ENCODE assay signal across 8 cellular contexts in the genomic region with DNA sequence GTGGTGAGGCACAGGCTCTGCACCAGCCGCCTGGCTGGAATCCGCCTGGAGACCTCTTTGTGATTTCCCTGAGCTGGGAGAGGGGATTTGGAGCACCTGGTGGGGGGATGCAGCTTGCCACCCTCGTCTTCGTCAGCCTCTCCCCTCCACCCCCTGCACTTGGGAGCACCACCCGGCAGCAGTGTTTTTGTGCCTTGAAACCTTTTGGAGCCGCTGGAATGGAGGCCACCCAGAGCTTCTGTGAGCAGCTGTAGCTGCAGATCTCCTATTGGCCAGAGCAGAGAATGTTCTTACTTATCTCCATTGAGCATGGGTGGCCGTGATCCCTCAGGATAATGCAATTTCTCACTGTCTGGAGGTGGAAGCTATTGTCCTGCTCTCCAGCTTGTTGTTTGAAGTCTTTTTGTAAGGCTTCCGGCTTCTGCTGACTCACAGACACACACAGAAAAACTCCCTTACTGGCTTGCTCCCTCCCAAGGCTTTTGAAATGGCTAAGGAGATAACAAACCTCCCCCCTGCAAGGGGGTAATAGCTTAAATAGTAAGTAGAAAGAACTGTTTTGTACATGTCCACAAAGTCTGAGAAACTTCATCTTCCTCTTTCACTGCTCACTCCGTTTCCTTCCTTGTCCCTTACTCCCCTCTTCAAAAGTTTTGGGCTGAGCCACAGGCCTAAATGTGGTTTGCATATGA.
DNase-seq lines count a peak whose midpoint lies in the region; ATAC-seq and TF ChIP-seq lines count a peak whose summit lies in the region.

No MANE protein-coding gene starts in this region.

- peaks cover 3% of the 10 kb centered on the region for H3K9me3 ChIP-seq in osteoblast (ENCODE audit: low read depth, low read length)

- H4K20me1 ChIP-seq in osteoblast (ENCODE audit: insufficient read depth, low read length) = no peaks in the 10 kb centered on the region

- H3K79me2 ChIP-seq in osteoblast (ENCODE audit: insufficient read depth, low read length) = no peaks in the 10 kb centered on the region

- TF ChIP-seq CTCF in BJ (IDR thresholded peaks at IDR 0.05; ENCODE audit: insufficient read depth, low read depth, low read length) (no peak), fibroblast of pulmonary artery (IDR thresholded peaks at IDR 0.05; ENCODE audit: low read length, missing control alignments) (no peak), osteoblast (IDR thresholded peaks at IDR 0.05; ENCODE audit: extremely low read depth, low read depth, low read length) (no peak)

- CTCF ChIA-PET in BJ (lab: Yijun Ruan, JAX) = interaction anchor here (0.6 to 1.3 kb wide), 3 partner anchors 9 to 318 kb away, joined by 3 read pairs; no protein-coding TSS in a partner anchor

- H3K4me3 ChIP-seq in BJ (ENCODE audit: low read depth, low read length) (no peak overlapping the region), fibroblast of pulmonary artery (replicated peaks; ENCODE audit: low read depth, low read length) (no peak overlapping the region), osteoblast (ENCODE audit: insufficient read depth, low read length) (no peak overlapping the region)

- peaks cover 14% of the 10 kb centered on the region for H3K4me1 ChIP-seq in osteoblast (ENCODE audit: insufficient read depth, low read length)

- peak overlapping the region; percentile 84 for H2AFZ ChIP-seq in osteoblast (ENCODE audit: low read length)

- H3K27ac ChIP-seq in osteoblast (ENCODE audit: low read depth, low read length) = peak overlapping the region; percentile 63

- DNase-seq in BJ (ENCODE audit: low read depth) (peak; percentile 14), SK-N-DZ (ENCODE audit: low spot score) (peak; percentile 71), fibroblast of pulmonary artery (ENCODE audit: low read depth) (peak; percentile 98), osteoblast (ENCODE audit: insufficient read length, low spot score, missing footprints) (no peak), T-helper 9 cell (no peak), NCI-H2029 (lab: John Stamatoyannopoulos, UW) (no peak)

- peak overlapping the region; percentile 52 for H3K4me2 ChIP-seq in osteoblast (ENCODE audit: insufficient read depth, low read length)

- POLR2A ChIA-PET in BJ (lab: Charles Lee) = no interaction called here

- H3K27me3 ChIP-seq in BJ (ENCODE audit: control insufficient read depth, insufficient read depth, low read length) (no peaks in the 10 kb centered on the region; the same call in 1 of the 2 replicates), osteoblast (ENCODE audit: insufficient read depth, low read length) (no peaks in the 10 kb centered on the region)

- H3K36me3 ChIP-seq in BJ (ENCODE audit: control insufficient read depth, insufficient read depth, low read length) (no peaks in the 10 kb centered on the region), osteoblast (ENCODE audit: insufficient read depth, low read length) (no peaks in the 10 kb centered on the region)

- ATAC-seq in GM19023 (IDR thresholded peaks at IDR 0.05; ENCODE audit: unreplicated experiment) (peak; percentile 66), HG03135 (IDR thresholded peaks at IDR 0.05; ENCODE audit: unreplicated experiment) (peak; percentile 57)

Comparison
In these comparisons a context has a peak if more than half of its experiments do, and no peak if none do; other contexts are left out.
1. DNase-seq: peak in BJ (single experiment), SK-N-DZ (single experiment) and fibroblast of pulmonary artery (single experiment); none in osteoblast (single experiment), T-helper 9 cell (single experiment) and NCI-H2029 (single experiment).